Comparison of ENCODE assay signal across 8 cellular contexts in the genomic region with DNA sequence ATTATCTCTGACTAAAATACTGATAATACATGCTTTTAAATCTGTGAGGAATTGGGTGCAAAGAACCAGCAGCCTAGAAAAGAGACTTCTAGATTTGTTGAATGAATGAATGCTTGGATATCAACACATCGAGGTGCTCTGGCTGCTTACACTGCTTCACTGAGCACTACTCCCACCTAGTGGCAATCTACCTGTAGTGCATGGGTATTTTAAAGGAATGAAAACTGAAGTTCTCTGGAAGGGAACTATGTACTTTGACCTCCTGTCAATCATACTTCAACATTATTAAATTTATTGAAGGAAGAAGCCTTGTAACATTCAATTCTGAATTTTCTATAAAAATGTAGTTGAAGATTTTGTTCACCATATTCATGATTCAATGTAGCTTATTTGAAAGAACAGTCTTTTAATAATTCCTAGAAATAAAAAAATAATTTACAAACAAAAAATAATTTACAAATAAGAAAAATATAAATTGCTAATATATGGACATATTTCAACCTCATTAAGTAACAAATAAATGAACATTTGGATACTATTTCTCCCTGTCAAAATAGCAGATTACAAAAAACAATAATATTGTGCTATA.
DNase-seq lines count a peak whose midpoint lies in the region; ATAC-seq, FAIRE-seq and TF ChIP-seq lines count a peak whose summit lies in the region.

No MANE protein-coding gene starts in this region.

- H3K36me3 ChIP-seq in Panc1 (ENCODE audit: control insufficient read depth, insufficient read depth, low read length) (no peaks in the 10 kb centered on the region; the same call in 1 of the 2 replicates), heart left ventricle (no peaks in the 10 kb centered on the region)

- DNase-seq in NCI-H187 (lab: John Stamatoyannopoulos, UW) (peak; percentile 18 to 24), NCI-H187 treated with DMSO at 0.1 percent for 48 hours (lab: John Stamatoyannopoulos, UW) (no peak), HTR-8/SVneo (ENCODE audit: insufficient read length, low spot score) (peak; percentile 12), Panc1 (ENCODE audit: low read depth, low spot score) (peak; percentile 47), heart left ventricle (peak in 2 of 5 donors; percentile 11 to 28), sciatic nerve (ENCODE audit: low spot score) (no peak)
- peak in 1 of 2 donors; percentile 51 for DNase-seq in activated naive CD4-positive, alpha-beta T cell treated with anti-CD3 and anti-CD28 coated beads, Interleukin-2, amount 50 U/mL, for 72 hours (ENCODE audit: low spot score in 2 of 2)

- CTCF ChIA-PET in Panc1 (lab: Charles Lee), result no interaction called here

- no peak overlapping the region for H3K27ac Mint-ChIP-seq in activated naive CD4-positive, alpha-beta T cell treated with anti-CD3 and anti-CD28 coated beads, Interleukin-2, amount 50 U/mL, for 72 hours

- BruUV-seq in Panc1 (replicated peaks; lab: Mats Ljungman, UMichigan), result no TSS peak

- H3K27ac ChIP-seq in Panc1 (ENCODE audit: low read length), result no peak overlapping the region
- no peak overlapping the region for H3K27ac ChIP-seq in heart left ventricle

- ATAC-seq in GM21529 (IDR thresholded peaks at IDR 0.05; ENCODE audit: unreplicated experiment), result peak; percentile 93
- 0 out of 2 replicates have a peak, but pooled peaks have one; percentile 63 for ATAC-seq in Panc1
- ATAC-seq in activated naive CD4-positive, alpha-beta T cell treated with anti-CD3 and anti-CD28 coated beads, Interleukin-2, amount 50 U/mL, for 72 hours, result peak; percentile 44 to 74
- peak in 2 of 4 donors; percentile 67 to 69 for ATAC-seq in heart left ventricle
- peak; percentile 46 for ATAC-seq in sciatic nerve

- H3K4me3 ChIP-seq in Panc1 (ENCODE audit: low read depth in 2 of 2, low read length in 2 of 2), result no peak overlapping the region
- no peak overlapping the region for H3K4me3 ChIP-seq in heart left ventricle

- H3K27me3 ChIP-seq in Panc1 (ENCODE audit: control insufficient read depth, insufficient read depth, low read length) (no peaks in the 10 kb centered on the region; the same call in 1 of the 2 replicates), heart left ventricle (no peaks in the 10 kb centered on the region)

- peak; percentile 87 for TF ChIP-seq CTCF in Panc1 (IDR thresholded peaks at IDR 0.05)
- TF ChIP-seq CTCF in heart left ventricle (IDR thresholded peaks at IDR 0.05), result peak; percentile 80 to 98 (median 89)

- no peaks in the 10 kb centered on the region for H3K9me3 Mint-ChIP-seq in activated naive CD4-positive, alpha-beta T cell treated with anti-CD3 and anti-CD28 coated beads, Interleukin-2, amount 50 U/mL, for 72 hours

- FAIRE-seq in HTR-8/SVneo (lab: Jason Lieb, UNC), result no peak

- no peaks in the 10 kb centered on the region for H3K4me1 ChIP-seq in Panc1 (ENCODE audit: control insufficient read depth, insufficient read depth, low read length)
- no peaks in the 10 kb centered on the region for H3K4me1 ChIP-seq in heart left ventricle

- 0 to 3% (median 0%) methylated on average over 1 of the region's 1 CpG for WGBS in heart left ventricle, 4 donors

- H3K9me3 ChIP-seq in Panc1 (ENCODE audit: control insufficient read depth, insufficient read depth, low read depth, low read length) (no peaks in the 10 kb centered on the region), heart left ventricle (no peaks in the 10 kb centered on the region)

- no peak for TF ChIP-seq POLR2A in heart left ventricle (IDR thresholded peaks at IDR 0.05)

- no peaks in the 10 kb centered on the region for H3K36me3 Mint-ChIP-seq in activated naive CD4-positive, alpha-beta T cell treated with anti-CD3 and anti-CD28 coated beads, Interleukin-2, amount 50 U/mL, for 72 hours

- intact Hi-C loops in Panc1 (cut with micrococcal nuclease; ENCODE audit: unreplicated experiment), result loop anchor here (1.0 to 10.0 kb wide), 4 partner anchors 107 to 321 kb away; no protein-coding TSS in a partner anchor
- intact Hi-C loops in heart left ventricle (cut with DNase I), result loop anchor here (1.0 to 10.0 kb wide), 9 partner anchors 207 to 499 kb away; partner anchors contain the start of gene NDUFAF4 (in 1 of the 10)
- intact Hi-C loops in sciatic nerve (cut with DNase I), result no loop called here

- in situ Hi-C loops in Panc1 (cut with HindIII; ENCODE audit: low pct_unique_long_range_greater_than_20kb, low sequenced_read_pairs), result no loop called here

- POLR2A ChIA-PET in Panc1 (lab: Charles Lee), result no interaction called here

Comparison
In these comparisons a context has a peak if more than half of its experiments do, and no peak if none do; other contexts are left out.
1. DNase-seq: peak in NCI-H187 (2 of 2), HTR-8/SVneo (single experiment) and Panc1 (single experiment); none in NCI-H187 treated with DMSO at 0.1 percent for 48 hours (single experiment) and sciatic nerve (single experiment).